Comparison of ENCODE assay signal across 1 cellular context in the genomic region with DNA sequence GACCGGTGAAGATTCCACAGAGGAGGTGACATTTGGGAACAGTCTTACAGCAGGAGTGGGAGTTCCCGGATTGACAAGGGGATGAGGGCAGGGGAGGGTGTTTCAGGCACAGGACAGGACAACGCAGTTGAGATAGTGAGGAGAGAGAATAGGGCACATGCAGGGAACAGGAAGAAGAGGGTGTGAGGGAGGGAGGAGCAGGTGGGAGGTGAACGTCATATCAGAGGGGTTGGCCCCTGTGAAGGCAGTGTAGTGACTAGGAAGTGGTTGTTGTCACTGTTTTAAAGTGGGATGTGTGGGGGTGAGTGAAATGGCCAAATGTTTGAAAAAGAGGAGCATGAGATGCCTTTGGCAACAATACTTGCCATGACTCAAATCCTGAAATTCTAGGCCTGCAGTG.
TF ChIP-seq lines count a peak whose summit lies in the region.

No MANE protein-coding gene starts in this region.

TF ChIP-seq in K562, 482 proteins besides CTCF, POLR2A, EP300 and RAD21 (continued from another document):
- TF ChIP-seq, protein P1, sequence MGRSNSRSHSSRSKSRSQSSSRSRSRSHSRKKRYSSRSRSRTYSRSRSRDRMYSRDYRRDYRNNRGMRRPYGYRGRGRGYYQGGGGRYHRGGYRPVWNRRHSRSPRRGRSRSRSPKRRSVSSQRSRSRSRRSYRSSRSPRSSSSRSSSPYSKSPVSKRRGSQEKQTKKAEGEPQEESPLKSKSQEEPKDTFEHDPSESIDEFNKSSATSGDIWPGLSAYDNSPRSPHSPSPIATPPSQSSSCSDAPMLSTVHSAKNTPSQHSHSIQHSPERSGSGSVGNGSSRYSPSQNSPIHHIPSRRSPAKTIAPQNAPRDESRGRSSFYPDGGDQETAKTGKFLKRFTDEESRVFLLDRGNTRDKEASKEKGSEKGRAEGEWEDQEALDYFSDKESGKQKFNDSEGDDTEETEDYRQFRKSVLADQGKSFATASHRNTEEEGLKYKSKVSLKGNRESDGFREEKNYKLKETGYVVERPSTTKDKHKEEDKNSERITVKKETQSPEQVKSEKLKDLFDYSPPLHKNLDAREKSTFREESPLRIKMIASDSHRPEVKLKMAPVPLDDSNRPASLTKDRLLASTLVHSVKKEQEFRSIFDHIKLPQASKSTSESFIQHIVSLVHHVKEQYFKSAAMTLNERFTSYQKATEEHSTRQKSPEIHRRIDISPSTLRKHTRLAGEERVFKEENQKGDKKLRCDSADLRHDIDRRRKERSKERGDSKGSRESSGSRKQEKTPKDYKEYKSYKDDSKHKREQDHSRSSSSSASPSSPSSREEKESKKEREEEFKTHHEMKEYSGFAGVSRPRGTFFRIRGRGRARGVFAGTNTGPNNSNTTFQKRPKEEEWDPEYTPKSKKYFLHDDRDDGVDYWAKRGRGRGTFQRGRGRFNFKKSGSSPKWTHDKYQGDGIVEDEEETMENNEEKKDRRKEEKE (IDR thresholded peaks at IDR 0.05; ENCODE audit: borderline replicate concordance in 1 of 2, control insufficient read depth in 1 of 2, low read depth in 2 of 2, low read length in 1 of 2), result peak in 1 of 2 experiments; percentile 49; a peak in 1 of 4 replicates
